ENCODE assay signal across 9 cellular contexts in the genomic region with DNA sequence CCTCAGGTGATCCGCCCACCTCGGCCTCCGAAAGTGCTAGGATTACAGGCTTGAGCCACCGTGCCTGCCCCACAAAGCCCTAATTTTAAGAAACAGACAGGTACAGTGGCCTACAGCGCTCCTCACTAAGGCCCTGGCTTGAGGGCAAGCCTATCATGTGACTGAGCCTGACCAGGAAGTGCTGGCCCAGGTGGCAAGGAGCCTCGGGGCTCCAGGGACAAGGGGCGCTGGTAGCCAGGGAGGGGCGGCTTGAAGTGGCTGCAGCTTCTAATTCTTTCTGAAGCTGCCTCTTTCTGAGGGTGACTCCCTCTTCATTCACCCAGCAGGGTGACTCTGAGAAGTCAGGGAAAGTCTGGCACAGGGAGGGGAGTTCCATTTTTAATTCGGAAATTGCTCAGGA.
DNase-seq lines count a peak whose midpoint lies in the region; ATAC-seq and TF ChIP-seq lines count a peak whose summit lies in the region.
"Had no signal": no experiment of that assay in that cellular context is flagged by ENCODE, and none has a peak within 500 bp of the region (broad histone marks: within the 10 kb centered on the region; RNA-seq: fewer than 3 reads in every experiment).

No MANE protein-coding gene starts in this region.

- WGBS in esophagus squamous epithelium, 2 donors, result 30 to 68% methylated on average over 1 to 6 of the region's 9 CpGs

- no peak for TF ChIP-seq POLR2A in esophagus squamous epithelium (IDR thresholded peaks at IDR 0.05)

- H3K27me3 Mint-ChIP-seq in stimulated activated memory B cell treated with anti-CD40 and anti-IgM and Interleukin-4, amounts not matched to agents 10 μg/mL and 1 μg/mL and 100 μg/mL, for 72 hours, result no peaks in the 10 kb centered on the region

- H3K4me3 Mint-ChIP-seq in stimulated activated memory B cell treated with anti-CD40 and anti-IgM and Interleukin-4, amounts not matched to agents 10 μg/mL and 1 μg/mL and 100 μg/mL, for 72 hours, result peak overlapping the region; percentile 80

- H3K27ac ChIP-seq in esophagus squamous epithelium, result peak overlapping the region in 3 of 4 donors; percentile 59 to 77 (median 73)
- H3K27ac ChIP-seq: 22Rv1 had no signal

- no peak for ATAC-seq in stimulated activated memory B cell treated with anti-CD40 and anti-IgM and Interleukin-4, amounts not matched to agents 10 μg/mL and 1 μg/mL and 100 μg/mL, for 72 hours

- H3K4me1 ChIP-seq in NT2/D1 (ENCODE audit: insufficient read depth, insufficient read length) (no peaks in the 10 kb centered on the region), esophagus squamous epithelium (peaks cover 20 to 41% (median 21%) of the 10 kb centered on the region in 3 donors)

- intact Hi-C loops in esophagus squamous epithelium (cut with DNase I), result no loop called here

- H3K36me3 Mint-ChIP-seq in stimulated activated memory B cell treated with anti-CD40 and anti-IgM and Interleukin-4, amounts not matched to agents 10 μg/mL and 1 μg/mL and 100 μg/mL, for 72 hours, result peaks cover 6% of the 10 kb centered on the region

- TF ChIP-seq CTCF in esophagus squamous epithelium (IDR thresholded peaks at IDR 0.05), result no peak

- peaks cover 74% of the 10 kb centered on the region for H3K4me1 Mint-ChIP-seq in stimulated activated memory B cell treated with anti-CD40 and anti-IgM and Interleukin-4, amounts not matched to agents 10 μg/mL and 1 μg/mL and 100 μg/mL, for 72 hours

- H3K27me3 ChIP-seq in NT2/D1 (ENCODE audit: insufficient read depth, insufficient read length), result no peaks in the 10 kb centered on the region
- H3K27me3 ChIP-seq in esophagus squamous epithelium, result peaks cover 0 to 26% (median 0%) of the 10 kb centered on the region in 4 donors

- no peak overlapping the region for H3K4me3 ChIP-seq in NT2/D1 (ENCODE audit: insufficient read length, low read depth)
- H3K4me3 ChIP-seq in esophagus squamous epithelium, result peak overlapping the region in 3 of 4 donors; percentile 34 to 62 (median 41)

- DNase-seq in NCI-H146 (lab: John Stamatoyannopoulos, UW), result peak; percentile 16
- DNase-seq in NCI-H146 treated with DMSO at 0.1 percent for 48 hours (lab: John Stamatoyannopoulos, UW; ENCODE audit: unreplicated experiment), result no peak
- no peak for DNase-seq in NT2/D1 (ENCODE audit: low read depth, low spot score)
- no peak for DNase-seq in esophagus squamous epithelium (lab: John Stamatoyannopoulos, UW)
- DNase-seq in HT-29 (ENCODE audit: low spot score), result no peak
- DNase-seq in midbrain (lab: John Stamatoyannopoulos, UW), result no peak
- no peak for DNase-seq in activated CD4-positive, CD25-positive, alpha-beta regulatory T cell (lab: John Stamatoyannopoulos, UW)

- H3K36me3 ChIP-seq in NT2/D1 (ENCODE audit: insufficient read depth, insufficient read length, low read length) (no peaks in the 10 kb centered on the region), esophagus squamous epithelium (no peaks in the 10 kb centered on the region)

- peak overlapping the region; percentile 94 for H3K27ac Mint-ChIP-seq in stimulated activated memory B cell treated with anti-CD40 and anti-IgM and Interleukin-4, amounts not matched to agents 10 μg/mL and 1 μg/mL and 100 μg/mL, for 72 hours

- H3K9ac ChIP-seq in NT2/D1 (ENCODE audit: insufficient read length, low read depth), result peak overlapping the region; percentile 17

- no peaks in the 10 kb centered on the region for H3K9me3 Mint-ChIP-seq in stimulated activated memory B cell treated with anti-CD40 and anti-IgM and Interleukin-4, amounts not matched to agents 10 μg/mL and 1 μg/mL and 100 μg/mL, for 72 hours

- H3K9me3 ChIP-seq in NT2/D1 (ENCODE audit: insufficient read depth, low read length) (no peaks in the 10 kb centered on the region), esophagus squamous epithelium (no peaks in the 10 kb centered on the region)
